In the genomic region with DNA sequence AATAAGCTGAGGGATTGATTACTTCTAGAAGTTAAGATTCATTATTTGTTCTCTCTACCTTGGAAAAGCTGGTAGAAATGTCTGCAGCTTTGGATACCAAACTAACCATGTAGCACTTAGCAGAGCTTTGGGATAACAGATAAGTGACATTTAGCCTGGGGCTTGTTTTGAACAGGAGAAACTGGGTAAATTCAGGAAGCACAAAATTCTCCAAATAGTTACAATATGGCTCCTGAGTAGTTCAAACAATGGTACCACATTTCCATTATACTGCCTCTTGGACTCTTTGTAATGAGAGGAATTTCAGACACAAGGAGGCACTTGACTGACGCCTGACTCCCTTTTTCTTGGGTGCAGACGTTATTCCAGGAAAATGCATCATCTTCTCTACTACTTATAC, we compare ENCODE assay signal across 26 cellular contexts.
"Had no signal": no experiment of that assay in that cellular context is flagged by ENCODE, and none has a peak within 500 bp of the region (broad histone marks: within the 10 kb centered on the region; RNA-seq: fewer than 3 reads in every experiment).

No MANE protein-coding gene starts in this region.

- H3K27me3 Mint-ChIP-seq: activated CD4-positive, alpha-beta T cell treated with anti-CD3 and anti-CD28 coated beads, Interleukin-2, amount 10 ng/mL, durations not matched to agents 24 days and 14 days; activated naive CD4-positive, alpha-beta T cell treated with anti-CD3 and anti-CD28 coated beads, Interleukin-2, amount 10 ng/mL, durations not matched to agents 7 days and 5 days; activated naive CD8-positive, alpha-beta T cell treated with anti-CD3 and anti-CD28 coated beads, Interleukin-2, amount 10 ng/mL, durations not matched to agents 7 days and 5 days had no signal

- H3K4me3 ChIP-seq: coronary artery, dorsolateral prefrontal cortex, left lung, lower lobe of right lung, thyroid gland had no signal

- H3K9me3 ChIP-seq: left lung, lower lobe of right lung, neutrophil, thyroid gland had no signal

- ATAC-seq: activated CD4-positive, CD25-positive, alpha-beta regulatory T cell treated with anti-CD3 and anti-CD28 coated beads, Interleukin-2, amount 50 U/mL, for 24 hours; left lung; lower lobe of right lung; natural killer cell treated with Interleukin-12 subunit alpha and Interleukin-12 subunit beta and Interleukin-15 and Interleukin-18, amount 100 ng/mL, for 72 hours; sciatic nerve; stimulated activated effector memory CD8-positive, alpha-beta T cell treated with anti-CD3 and anti-CD28 coated beads, Interleukin-12 subunit alpha, Interleukin-12 subunit beta, amount 100 ng/mL, for 72 hours; stimulated activated naive CD8-positive, alpha-beta T cell treated with anti-CD3 and anti-CD28 coated beads, Interleukin-15, amount 100 ng/mL, for 72 hours had no signal

- H3K4me3 Mint-ChIP-seq: activated CD4-positive, alpha-beta memory T cell treated with anti-CD3 and anti-CD28 coated beads for 36 hours; activated CD4-positive, alpha-beta T cell treated with anti-CD3 and anti-CD28 coated beads, Interleukin-2, amount 10 ng/mL, durations not matched to agents 24 days and 14 days; activated naive CD4-positive, alpha-beta T cell treated with anti-CD3 and anti-CD28 coated beads, Interleukin-2, amount 10 ng/mL, durations not matched to agents 7 days and 5 days; activated naive CD8-positive, alpha-beta T cell treated with anti-CD3 and anti-CD28 coated beads, Interleukin-2, amount 10 ng/mL, durations not matched to agents 7 days and 5 days; natural killer cell treated with Interleukin-12 subunit alpha and Interleukin-12 subunit beta and Interleukin-15 and Interleukin-18, amount 100 ng/mL, for 72 hours; stimulated activated effector memory CD8-positive, alpha-beta T cell treated with anti-CD3 and anti-CD28 coated beads, Interleukin-12 subunit alpha, Interleukin-12 subunit beta, amount 100 ng/mL, for 72 hours; stimulated activated naive CD8-positive, alpha-beta T cell treated with anti-CD3 and anti-CD28 coated beads, Interleukin-15, amount 100 ng/mL, for 72 hours had no signal

- H3K36me3 Mint-ChIP-seq: activated CD4-positive, alpha-beta memory T cell treated with anti-CD3 and anti-CD28 coated beads for 36 hours; activated naive CD4-positive, alpha-beta T cell treated with anti-CD3 and anti-CD28 coated beads, Interleukin-2, amount 10 ng/mL, durations not matched to agents 7 days and 5 days; activated naive CD8-positive, alpha-beta T cell treated with anti-CD3 and anti-CD28 coated beads, Interleukin-2, amount 10 ng/mL, durations not matched to agents 7 days and 5 days; natural killer cell treated with Interleukin-12 subunit alpha and Interleukin-12 subunit beta and Interleukin-15 and Interleukin-18, amount 100 ng/mL, for 72 hours; stimulated activated effector memory CD8-positive, alpha-beta T cell treated with anti-CD3 and anti-CD28 coated beads, Interleukin-12 subunit alpha, Interleukin-12 subunit beta, amount 100 ng/mL, for 72 hours had no signal

- H3K4me1 Mint-ChIP-seq: activated CD4-positive, alpha-beta T cell treated with anti-CD3 and anti-CD28 coated beads, Interleukin-2, amount 10 ng/mL, durations not matched to agents 24 days and 14 days; activated naive CD4-positive, alpha-beta T cell treated with anti-CD3 and anti-CD28 coated beads, Interleukin-2, amount 10 ng/mL, durations not matched to agents 7 days and 5 days; activated naive CD8-positive, alpha-beta T cell treated with anti-CD3 and anti-CD28 coated beads, Interleukin-2, amount 10 ng/mL, durations not matched to agents 7 days and 5 days; stimulated activated effector memory CD8-positive, alpha-beta T cell treated with anti-CD3 and anti-CD28 coated beads, Interleukin-12 subunit alpha, Interleukin-12 subunit beta, amount 100 ng/mL, for 72 hours; stimulated activated naive CD8-positive, alpha-beta T cell treated with anti-CD3 and anti-CD28 coated beads, Interleukin-15, amount 100 ng/mL, for 72 hours had no signal

- H3K4me1 ChIP-seq: left lung, lower lobe of right lung, thyroid gland had no signal

- H3K27ac Mint-ChIP-seq: activated CD4-positive, alpha-beta memory T cell treated with anti-CD3 and anti-CD28 coated beads for 36 hours; activated CD4-positive, alpha-beta T cell treated with anti-CD3 and anti-CD28 coated beads, Interleukin-2, amount 10 ng/mL, durations not matched to agents 24 days and 14 days; activated naive CD4-positive, alpha-beta T cell treated with anti-CD3 and anti-CD28 coated beads, Interleukin-2, amount 10 ng/mL, durations not matched to agents 7 days and 5 days; activated naive CD8-positive, alpha-beta T cell treated with anti-CD3 and anti-CD28 coated beads, Interleukin-2, amount 10 ng/mL, durations not matched to agents 7 days and 5 days; natural killer cell treated with Interleukin-12 subunit alpha and Interleukin-12 subunit beta and Interleukin-15 and Interleukin-18, amount 100 ng/mL, for 72 hours; stimulated activated effector memory CD8-positive, alpha-beta T cell treated with anti-CD3 and anti-CD28 coated beads, Interleukin-12 subunit alpha, Interleukin-12 subunit beta, amount 100 ng/mL, for 72 hours; stimulated activated naive CD8-positive, alpha-beta T cell treated with anti-CD3 and anti-CD28 coated beads, Interleukin-15, amount 100 ng/mL, for 72 hours had no signal

- H3K27me3 ChIP-seq: brain microvascular endothelial cell, dorsolateral prefrontal cortex, left lung, neutrophil, thyroid gland had no signal

- H3K36me3 ChIP-seq: brain microvascular endothelial cell, left lung, lower lobe of right lung, neutrophil, thyroid gland had no signal

- DNase-seq: activated CD4-positive, alpha-beta memory T cell treated with anti-CD3 and anti-CD28 coated beads for 36 hours; activated CD4-positive, alpha-beta T cell treated with anti-CD3 and anti-CD28 coated beads, Interleukin-2, amount 10 ng/mL, durations not matched to agents 24 days and 14 days; activated CD8-positive, alpha-beta memory T cell treated with anti-CD3 and anti-CD28 coated beads, Interleukin-2, amount 50 U/mL, for 4 hours; activated gamma-delta T cell; activated naive CD4-positive, alpha-beta T cell treated with anti-CD3 and anti-CD28 coated beads, Interleukin-2, amount 10 ng/mL, durations not matched to agents 7 days and 5 days; activated naive CD8-positive, alpha-beta T cell treated with anti-CD3 and anti-CD28 coated beads, Interleukin-2, amount 10 ng/mL, durations not matched to agents 7 days and 5 days; activated T-cell treated with anti-CD3 and anti-CD28 coated beads, Interleukin-2, amount 50 U/mL, for 1 hour; brain microvascular endothelial cell; dorsolateral prefrontal cortex; effector memory CD4-positive, alpha-beta T cell; head of caudate nucleus; hypothalamus; kidney glomerular epithelial cell; left lung; lower lobe of right lung; mesenchymal stem cell; small intestine; stimulated activated CD4-positive, alpha-beta T cell treated with anti-CD3 and anti-CD28 coated beads, Interleukin-4, amount 100 ng/mL, for 24 hours; stimulated activated naive CD8-positive, alpha-beta T cell treated with anti-CD3 and anti-CD28 coated beads, Interleukin-15, amount 100 ng/mL, for 72 hours; thyroid gland had no signal

- H3K27ac ChIP-seq: brain microvascular endothelial cell, coronary artery, left lung, lower lobe of right lung, neutrophil, thyroid gland had no signal

- H3K9me3 Mint-ChIP-seq: activated CD4-positive, alpha-beta memory T cell treated with anti-CD3 and anti-CD28 coated beads for 36 hours; activated CD4-positive, alpha-beta T cell treated with anti-CD3 and anti-CD28 coated beads, Interleukin-2, amount 10 ng/mL, durations not matched to agents 24 days and 14 days; activated naive CD4-positive, alpha-beta T cell treated with anti-CD3 and anti-CD28 coated beads, Interleukin-2, amount 10 ng/mL, durations not matched to agents 7 days and 5 days; activated naive CD8-positive, alpha-beta T cell treated with anti-CD3 and anti-CD28 coated beads, Interleukin-2, amount 10 ng/mL, durations not matched to agents 7 days and 5 days; natural killer cell treated with Interleukin-12 subunit alpha and Interleukin-12 subunit beta and Interleukin-15 and Interleukin-18, amount 100 ng/mL, for 72 hours; stimulated activated effector memory CD8-positive, alpha-beta T cell treated with anti-CD3 and anti-CD28 coated beads, Interleukin-12 subunit alpha, Interleukin-12 subunit beta, amount 100 ng/mL, for 72 hours; stimulated activated naive CD8-positive, alpha-beta T cell treated with anti-CD3 and anti-CD28 coated beads, Interleukin-15, amount 100 ng/mL, for 72 hours had no signal
